Comparison of ENCODE assay signal across 23 cellular contexts in genomic region chr7:70743531-70743930, GRCh38.
"Had no signal": no experiment of that assay in that cellular context is flagged by ENCODE, and none has a peak within 500 bp of the region (broad histone marks: within the 10 kb centered on the region; RNA-seq: fewer than 3 reads in every experiment).

No MANE protein-coding gene starts in this region.

- H3K4me3 Mint-ChIP-seq: activated CD8-positive, alpha-beta T cell treated with anti-CD3 and anti-CD28 coated beads for 36 hours; activated naive CD4-positive, alpha-beta T cell treated with anti-CD3 and anti-CD28 coated beads, Interleukin-2, amount 10 ng/mL, durations not matched to agents 7 days and 5 days; activated naive CD8-positive, alpha-beta T cell treated with anti-CD3 and anti-CD28 coated beads for 36 hours; activated T-cell treated with anti-CD3 and anti-CD28 coated beads, Interleukin-2, amount 50 U/mL, for 72 hours; T-cell had no signal

- H3K9me3 Mint-ChIP-seq: activated CD8-positive, alpha-beta T cell treated with anti-CD3 and anti-CD28 coated beads for 36 hours; activated naive CD4-positive, alpha-beta T cell treated with anti-CD3 and anti-CD28 coated beads, Interleukin-2, amount 10 ng/mL, durations not matched to agents 7 days and 5 days; activated naive CD8-positive, alpha-beta T cell treated with anti-CD3 and anti-CD28 coated beads for 36 hours; activated T-cell treated with anti-CD3 and anti-CD28 coated beads, Interleukin-2, amount 50 U/mL, for 72 hours; activated T-helper 2 cell treated with anti-CD3 and anti-CD28 coated beads, Interferon-gamma antibody, Interleukin-2, Interleukin-4, amounts not matched to agents 10 μg/mL and 5 μg/mL and 100 μg/mL, durations not matched to agents 14 hours and 24 hours and 36 hours; T-cell had no signal

- DNase-seq: activated CD4-positive, CD25-positive, alpha-beta regulatory T cell; activated CD8-positive, alpha-beta memory T cell treated with anti-CD3 and anti-CD28 coated beads, Interleukin-2, amount 50 U/mL, for 4 hours; activated CD8-positive, alpha-beta T cell treated with anti-CD3 and anti-CD28 coated beads for 36 hours; activated gamma-delta T cell treated with Interleukin-2 at 50 U/mL for 16 hours; activated naive CD4-positive, alpha-beta T cell treated with anti-CD3 and anti-CD28 coated beads, Interleukin-2, amount 10 ng/mL, durations not matched to agents 7 days and 5 days; activated naive CD8-positive, alpha-beta T cell treated with anti-CD3 and anti-CD28 coated beads for 36 hours; activated T-cell treated with anti-CD3 and anti-CD28 coated beads, Interleukin-2, amount 50 U/mL, for 72 hours; brain microvascular endothelial cell; cerebellar nuclear complex; Karpas-422; NCI-H1105 treated with DMSO at 0.1 percent for 48 hours; NCI-H1436 treated with DMSO at 0.1 percent for 48 hours; NCI-H187; NCI-H2081; NCI-H2227 treated with DMSO at 0.1 percent for 48 hours; NCI-H446 treated with DMSO at 0.1 percent for 48 hours; NCI-H524 treated with DMSO at 0.1 percent for 48 hours; NCI-H748 treated with DMSO at 0.1 percent for 48 hours; SIG-M5; T-cell had no signal

- H3K27ac ChIP-seq: brain microvascular endothelial cell, SK-N-MC, VCaP had no signal

- H3K36me3 Mint-ChIP-seq: activated naive CD4-positive, alpha-beta T cell treated with anti-CD3 and anti-CD28 coated beads, Interleukin-2, amount 10 ng/mL, durations not matched to agents 7 days and 5 days; activated naive CD8-positive, alpha-beta T cell treated with anti-CD3 and anti-CD28 coated beads for 36 hours; T-cell had no signal

- H3K27me3 ChIP-seq: brain microvascular endothelial cell had no signal

- ATAC-seq: activated CD8-positive, alpha-beta T cell treated with anti-CD3 and anti-CD28 coated beads for 36 hours; activated T-cell treated with anti-CD3 and anti-CD28 coated beads, Interleukin-2, amount 50 U/mL, for 72 hours; T-cell had no signal

- H3K27ac Mint-ChIP-seq: activated CD8-positive, alpha-beta T cell treated with anti-CD3 and anti-CD28 coated beads for 36 hours; activated naive CD4-positive, alpha-beta T cell treated with anti-CD3 and anti-CD28 coated beads, Interleukin-2, amount 10 ng/mL, durations not matched to agents 7 days and 5 days; activated naive CD8-positive, alpha-beta T cell treated with anti-CD3 and anti-CD28 coated beads for 36 hours; activated T-cell treated with anti-CD3 and anti-CD28 coated beads, Interleukin-2, amount 50 U/mL, for 72 hours; activated T-helper 2 cell treated with anti-CD3 and anti-CD28 coated beads, Interferon-gamma antibody, Interleukin-2, Interleukin-4, amounts not matched to agents 10 μg/mL and 5 μg/mL and 100 μg/mL, durations not matched to agents 14 hours and 24 hours and 36 hours; T-cell had no signal

- H3K27me3 Mint-ChIP-seq: activated CD8-positive, alpha-beta T cell treated with anti-CD3 and anti-CD28 coated beads for 36 hours; activated naive CD4-positive, alpha-beta T cell treated with anti-CD3 and anti-CD28 coated beads, Interleukin-2, amount 10 ng/mL, durations not matched to agents 7 days and 5 days; activated naive CD8-positive, alpha-beta T cell treated with anti-CD3 and anti-CD28 coated beads for 36 hours; T-cell had no signal

- H3K4me1 Mint-ChIP-seq: activated naive CD4-positive, alpha-beta T cell treated with anti-CD3 and anti-CD28 coated beads, Interleukin-2, amount 10 ng/mL, durations not matched to agents 7 days and 5 days; activated naive CD8-positive, alpha-beta T cell treated with anti-CD3 and anti-CD28 coated beads for 36 hours had no signal

- H3K4me3 ChIP-seq: SK-N-MC had no signal

- H3K36me3 ChIP-seq: brain microvascular endothelial cell had no signal
